ENCODE assay signal across 33 cellular contexts in genomic region chr1:155918660-155919059, GRCh38. TPM values are rescaled to one million over a fixed set of nuclear protein-coding genes. Genes with fewer than 3 reads are reported as not detected.
"Had no signal": no experiment of that assay in that cellular context is flagged by ENCODE, and none has a peak within 500 bp of the region (broad histone marks: within the 10 kb centered on the region; RNA-seq: fewer than 3 reads in every experiment).

No MANE protein-coding gene starts in this region.

- H3K4me3 ChIP-seq: colonic mucosa, gastrocnemius medialis, lung, mucosa of descending colon, neural progenitor cell, prostate gland, right atrium auricular region, sigmoid colon, testis, tibial artery had no signal

- H2AFZ ChIP-seq: neural progenitor cell had no signal

- H3K27me3 Mint-ChIP-seq: dendritic cell treated with granulocyte-macrophage colony-stimulating factor and Interleukin-4, amounts not matched to agents 40 ng/mL and 50 ng/mL, for 4 days; memory B cell; naive B cell; type B pancreatic cell had no signal

- H3K4me1 ChIP-seq: colonic mucosa, gastrocnemius medialis, neural progenitor cell, prostate gland, right atrium auricular region, sigmoid colon, testis had no signal

- H3K9me3 ChIP-seq: colonic mucosa, gastrocnemius medialis, mucosa of descending colon, prostate gland, right atrium auricular region, sigmoid colon, testis, tibial artery had no signal

- H3K4me3 Mint-ChIP-seq: dendritic cell treated with granulocyte-macrophage colony-stimulating factor and Interleukin-4, amounts not matched to agents 40 ng/mL and 50 ng/mL, for 4 days; endodermal cell; memory B cell; naive B cell; nephron; neural progenitor cell; stimulated activated effector memory CD8-positive, alpha-beta T cell treated with anti-CD3 and anti-CD28 coated beads, Interleukin-12 subunit alpha, Interleukin-12 subunit beta, amount 100 ng/mL, for 72 hours; type B pancreatic cell had no signal

- H3K27ac ChIP-seq: colonic mucosa, epithelial cell of prostate, gastrocnemius medialis, neural progenitor cell, prostate gland, right atrium auricular region, sigmoid colon, testis, tibial artery had no signal

- H3K27me3 ChIP-seq: colonic mucosa, gastrocnemius medialis, neural progenitor cell, right atrium auricular region, sigmoid colon, testis, tibial artery had no signal

- H3K9ac ChIP-seq: neural progenitor cell had no signal

- H3K4me1 Mint-ChIP-seq: endodermal cell, nephron, neural progenitor cell had no signal

- H3K4me2 ChIP-seq: neural progenitor cell had no signal

- H3K36me3 Mint-ChIP-seq: stimulated activated effector memory CD8-positive, alpha-beta T cell treated with anti-CD3 and anti-CD28 coated beads, Interleukin-12 subunit alpha, Interleukin-12 subunit beta, amount 100 ng/mL, for 72 hours had no signal

- H3K27ac Mint-ChIP-seq: dendritic cell treated with granulocyte-macrophage colony-stimulating factor and Interleukin-4, amounts not matched to agents 40 ng/mL and 50 ng/mL, for 4 days; endodermal cell; memory B cell; nephron; neural progenitor cell; type B pancreatic cell had no signal

- ATAC-seq: esophagus mucosa; gastrocnemius medialis; left lobe of liver; mucosa of descending colon; stimulated activated effector memory CD8-positive, alpha-beta T cell treated with anti-CD3 and anti-CD28 coated beads, Interleukin-12 subunit alpha, Interleukin-12 subunit beta, amount 100 ng/mL, for 72 hours had no signal

- H3K9me3 Mint-ChIP-seq: dendritic cell treated with granulocyte-macrophage colony-stimulating factor and Interleukin-4, amounts not matched to agents 40 ng/mL and 50 ng/mL, for 4 days; endodermal cell; memory B cell; naive B cell; nephron; neural progenitor cell; stimulated activated effector memory CD8-positive, alpha-beta T cell treated with anti-CD3 and anti-CD28 coated beads, Interleukin-12 subunit alpha, Interleukin-12 subunit beta, amount 100 ng/mL, for 72 hours; type B pancreatic cell had no signal

- DNase-seq: colonic mucosa; effector CD8-positive, alpha-beta T cell; endodermal cell; foreskin fibroblast; gastrocnemius medialis; head of caudate nucleus; kidney; mucosa of descending colon; naive B cell; sigmoid colon; stimulated activated CD4-positive, alpha-beta T cell treated with anti-CD3 and anti-CD28 coated beads, Interleukin-2, amount 100 ng/mL, for 24 hours; stimulated activated CD4-positive, alpha-beta T cell treated with anti-CD3 and anti-CD28 coated beads, Interleukin-4, amount 100 ng/mL, for 24 hours; stimulated activated naive CD4-positive, alpha-beta T cell treated with Interleukin-2 at 50 U/mL for 16 hours; substantia nigra; testis; tibial artery had no signal

RNA-seq across cellular contexts. Expression of gene RXFP4, which starts 22.8 kb away (rescaled TPM):
- total RNA-seq: endodermal cell, esophagus mucosa, gastrocnemius medialis, glomerular endothelial cell, kidney, left lobe of liver, liver, lung, osteocyte, prostate gland, right atrium auricular region, sigmoid colon, skeletal muscle tissue, urinary bladder had no signal
- polyA plus RNA-seq: liver had no signal
